Comparison of ENCODE assay signal across 35 cellular contexts in genomic region chr6:161008245-161008644, GRCh38.
"Had no signal": no experiment of that assay in that cellular context is flagged by ENCODE, and none has a peak within 500 bp of the region (broad histone marks: within the 10 kb centered on the region; RNA-seq: fewer than 3 reads in every experiment).

No MANE protein-coding gene starts in this region.

- H3K27ac ChIP-seq: KMS-11 had no signal

- DNase-seq: Karpas-422, Kasumi-1, KG1, MG63, MM.1S, MV-4-11, NCI-H1048, NCI-H1092, NCI-H1092 treated with DMSO at 0.1 percent for 48 hours, NCI-H1105, NCI-H1105 treated with DMSO at 0.1 percent for 48 hours, NCI-H1417, NCI-H1417 treated with DMSO at 0.1 percent for 48 hours, NCI-H1436, NCI-H1436 treated with DMSO at 0.1 percent for 48 hours, NCI-H146, NCI-H1694, NCI-H1694 treated with DMSO at 0.1 percent for 48 hours, NCI-H187, NCI-H187 treated with DMSO at 0.1 percent for 48 hours, NCI-H1930, NCI-H2029, NCI-H2029 treated with DMSO at 0.1 percent for 48 hours, NCI-H2081, NCI-H2081 treated with DMSO at 0.1 percent for 48 hours, NCI-H2107, NCI-H2171, NCI-H2171 treated with DMSO at 0.1 percent for 48 hours, NCI-H2227 treated with DMSO at 0.1 percent for 48 hours, NCI-H226, NCI-H345, NCI-H446, NCI-H446 treated with DMSO at 0.1 percent for 48 hours, NCI-H510A had no signal

- H3K4me3 ChIP-seq: MG63 had no signal

- H3K9me3 ChIP-seq: MG63 had no signal
